ENCODE assay signal across 18 cellular contexts in the genomic region with DNA sequence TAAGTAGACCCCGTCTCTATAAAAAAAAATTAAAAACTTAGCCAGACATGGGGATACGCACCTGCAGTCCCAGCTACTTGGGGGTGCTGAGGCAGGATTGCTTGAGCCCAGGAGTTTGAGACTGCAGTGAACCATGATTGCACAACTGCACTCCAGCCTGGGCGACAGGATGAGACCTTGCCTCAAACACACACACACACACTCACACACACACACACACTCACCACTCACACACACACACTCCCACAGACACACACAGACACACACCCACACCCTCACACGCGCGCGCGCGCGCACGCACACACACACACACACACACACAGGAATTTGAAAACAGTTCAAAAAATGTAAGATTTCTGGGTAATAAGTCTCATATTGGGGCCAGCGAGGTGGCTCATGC. TPM values are rescaled to one million over a fixed set of nuclear protein-coding genes. Genes with fewer than 3 reads are reported as not detected.
A peak's percentile ranks its signal among the peaks of the same experiment; 100 is the strongest.
DNase-seq lines count a peak whose midpoint lies in the region; ATAC-seq, FAIRE-seq and TF ChIP-seq lines count a peak whose summit lies in the region.
"Had no signal": no experiment of that assay in that cellular context is flagged by ENCODE, and none has a peak within 500 bp of the region (broad histone marks: within the 10 kb centered on the region; RNA-seq: fewer than 3 reads in every experiment).

No MANE protein-coding gene starts in this region.

- POLR2A ChIA-PET in T-cell (lab: Charles Lee): no interaction called here

- H3K27me3 ChIP-seq in BLaER1 treated with 17β-estradiol and CSF1 and Interleukin-3, amounts not matched to agents 10 nM and 100 nM: peaks cover 0 to 9% (median 0%) of the 10 kb centered on the region in 11 experiments; a peak in 3 of 22 replicates
- H3K27me3 ChIP-seq in neural progenitor cell: no peaks in the 10 kb centered on the region
- H3K27me3 ChIP-seq: Peyer's patch had no signal

- CTCF ChIA-PET in T-cell (lab: Charles Lee): no interaction called here

- peaks cover 4% of the 10 kb centered on the region for H3F3A ChIP-seq in neural progenitor cell (ENCODE audit: low read depth)

- peak; percentile 89 for FAIRE-seq in HTR-8/SVneo (lab: Jason Lieb, UNC)
- FAIRE-seq: H54 had no signal

- H3K9me3 Mint-ChIP-seq in neural progenitor cell: peaks cover 5% of the 10 kb centered on the region
- H3K9me3 Mint-ChIP-seq in T-cell: no peaks in the 10 kb centered on the region

- no peak overlapping the region for H3K4me3 ChIP-seq in BLaER1 treated with 17β-estradiol and CSF1 and Interleukin-3, amounts not matched to agents 10 nM and 100 nM
- H3K4me3 ChIP-seq in neural progenitor cell: no peak overlapping the region
- H3K4me3 ChIP-seq: Peyer's patch, SJSA1 had no signal

- no peak overlapping the region for H2AFZ ChIP-seq in neural progenitor cell (replicated peaks)

- H3K27ac Mint-ChIP-seq in neural progenitor cell (peak overlapping the region; percentile 74), T-cell (no peak overlapping the region)

- no peak for TF ChIP-seq CTCF in neural progenitor cell (IDR thresholded peaks at IDR 0.05)

- peaks cover 5 to 13% (median 8%) of the 10 kb centered on the region in 11 experiments; a peak in 16 of 22 replicates for H3K9me3 ChIP-seq in BLaER1 treated with 17β-estradiol and CSF1 and Interleukin-3, amounts not matched to agents 10 nM and 100 nM (replicated peaks in 1 of 11)
- no peaks in the 10 kb centered on the region for H3K9me3 ChIP-seq in neural progenitor cell (ENCODE audit: low read depth)
- H3K9me3 ChIP-seq: Peyer's patch, SJSA1 had no signal

- peaks cover 27% of the 10 kb centered on the region for H3K4me1 Mint-ChIP-seq in neural progenitor cell
- H3K4me1 Mint-ChIP-seq in T-cell: peaks cover 0 to 2% (median 0%) of the 10 kb centered on the region in 3 donors

- ATAC-seq in T-cell (replicated peaks in 1 of 4): no peak

- H3K36me3 Mint-ChIP-seq in neural progenitor cell: no peaks in the 10 kb centered on the region
- H3K36me3 Mint-ChIP-seq in T-cell: no peaks in the 10 kb centered on the region

- H3K4me1 ChIP-seq in BLaER1 treated with 17β-estradiol and CSF1 and Interleukin-3, amounts not matched to agents 10 nM and 100 nM: peaks cover 23 to 64% (median 58%) of the 10 kb centered on the region in 10 experiments
- H3K4me1 ChIP-seq in neural progenitor cell: no peaks in the 10 kb centered on the region
- H3K4me1 ChIP-seq: Peyer's patch, SJSA1 had no signal

- no peak overlapping the region for H3K4me3 Mint-ChIP-seq in neural progenitor cell
- no peak overlapping the region for H3K4me3 Mint-ChIP-seq in T-cell

- H3K79me2 ChIP-seq in neural progenitor cell (ENCODE audit: low read depth): no peaks in the 10 kb centered on the region

- H3K27me3 Mint-ChIP-seq in neural progenitor cell (ENCODE audit: insufficient read depth, low read depth) (peaks cover 13% of the 10 kb centered on the region), T-cell (no peaks in the 10 kb centered on the region)

- no peak for DNase-seq in HTR-8/SVneo (ENCODE audit: insufficient read length, low spot score)
- DNase-seq in amniotic epithelial cell (ENCODE audit: low read depth): peak; percentile 17
- DNase-seq in neural progenitor cell (ENCODE audit: low spot score): no peak
- DNase-seq in activated CD8-positive, alpha-beta memory T cell treated with anti-CD3 and anti-CD28 coated beads, Interleukin-2, amount 50 U/mL, for 4 hours: no peak
- no peak for DNase-seq in T-cell
- no peak for DNase-seq in stimulated activated naive CD4-positive, alpha-beta T cell treated with Interleukin-2 at 50 U/mL for 16 hours (lab: John Stamatoyannopoulos, UW)
- DNase-seq: DMS79, NCI-H1105, NCI-H1694, NCI-H2081 treated with DMSO at 0.1 percent for 48 hours, Peyer's patch had no signal

- peak overlapping the region in 1 of 11 experiments; percentile 15; a peak in 1 of 22 replicates for H3K9ac ChIP-seq in BLaER1 treated with 17β-estradiol and CSF1 and Interleukin-3, amounts not matched to agents 10 nM and 100 nM
- H3K9ac ChIP-seq in neural progenitor cell: no peak overlapping the region
- H3K9ac ChIP-seq: KMS-11 had no signal

- H3K27ac ChIP-seq in BLaER1 treated with 17β-estradiol and CSF1 and Interleukin-3, amounts not matched to agents 10 nM and 100 nM: no peak overlapping the region
- no peak overlapping the region for H3K27ac ChIP-seq in neural progenitor cell
- H3K27ac ChIP-seq: C4-2B, KMS-11, Peyer's patch, SJSA1 had no signal

- H4K20me1 ChIP-seq in BLaER1 treated with 17β-estradiol and CSF1 and Interleukin-3, amounts not matched to agents 10 nM and 100 nM: no peaks in the 10 kb centered on the region
- no peaks in the 10 kb centered on the region for H4K20me1 ChIP-seq in neural progenitor cell (ENCODE audit: low read depth)

- peak overlapping the region in 9 of 11 experiments; percentile 33 to 58 (median 49); a peak in 15 of 22 replicates for H3K4me2 ChIP-seq in BLaER1 treated with 17β-estradiol and CSF1 and Interleukin-3, amounts not matched to agents 10 nM and 100 nM
- no peak overlapping the region for H3K4me2 ChIP-seq in neural progenitor cell
- H3K4me2 ChIP-seq: KMS-11 had no signal

- H3K36me3 ChIP-seq in BLaER1 treated with 17β-estradiol and CSF1 and Interleukin-3, amounts not matched to agents 10 nM and 100 nM: no peaks in the 10 kb centered on the region
- H3K36me3 ChIP-seq in neural progenitor cell: no peaks in the 10 kb centered on the region
- H3K36me3 ChIP-seq: Peyer's patch, SJSA1 had no signal

RNA-seq across cellular contexts. Expression of a gene that starts 8.7 kb away (rescaled TPM):
- total RNA-seq in neural progenitor cell (ENCODE audit: low replicate concordance) (not detected in 2 replicates), T-cell (not detected)
- total RNA-seq: M059J, NCI-H460, Peyer's patch, SJSA1 had no signal

RNA-seq across cellular contexts. Expression of a gene that starts 34.7 kb away (rescaled TPM):
- 58.0 and 177 TPM in 2 replicates for total RNA-seq in neural progenitor cell (ENCODE audit: low replicate concordance)
- 100 to 1,000 TPM; 110 to 198 (median 182) TPM for total RNA-seq in T-cell
